Comparison of ENCODE assay signal across 1 cellular context in genomic region chr12:74537707-74538385, GRCh38.
TF ChIP-seq lines count a peak whose summit lies in the region.

TSS of gene ATXN7L3B (plus strand) at chr12:74537835. CDS start at chr12:74538113, 278 bp downstream.

TF ChIP-seq in K562, 482 proteins besides CTCF, POLR2A, EP300 and RAD21 (continued from another document and continues in another):
- TF ChIP-seq NKRF (IDR thresholded peaks at IDR 0.05; ENCODE audit: borderline replicate concordance) (no peak), ZNF655 (CRISPR knock-in tag; IDR thresholded peaks at IDR 0.05) (no peak), HCFC1 (IDR thresholded peaks at IDR 0.05; ENCODE audit: low read depth, low read length) (peak; percentile 14; the same call in 1 of the 2 replicates), CTBP1 (IDR thresholded peaks at IDR 0.05; ENCODE audit: borderline replicate concordance) (peak; percentile 42; the same call in 1 of the 2 replicates), RBM25 (IDR thresholded peaks at IDR 0.05; ENCODE audit: low read depth, low read length, severe bottlenecking) (no peak), ZBTB17 (CRISPR knock-in tag; IDR thresholded peaks at IDR 0.05) (peak; percentile 66; the same call in 1 of the 2 replicates), ZBTB11 (CRISPR knock-in tag; IDR thresholded peaks at IDR 0.05) (no peak), ELF2 (CRISPR knock-in tag; IDR thresholded peaks at IDR 0.05) (peak; percentile 34; the same call in 1 of the 2 replicates), IFI16 (CRISPR knock-in tag; IDR thresholded peaks at IDR 0.05) (no peak), ZNF780A (CRISPR knock-in tag; IDR thresholded peaks at IDR 0.05) (no peak), NUFIP1 (IDR thresholded peaks at IDR 0.05; ENCODE audit: partially characterized antibody) (no peak), MLLT1 (IDR thresholded peaks at IDR 0.05) (peak in 1 of 2 experiments; percentile 72; a peak in 1 of 4 replicates), PRMT5 (CRISPR knock-in tag; IDR thresholded peaks at IDR 0.05) (0 out of 2 replicates have a peak, but pooled peaks have one; percentile 28), HBP1 (CRISPR knock-in tag; IDR thresholded peaks at IDR 0.05) (no peak), ZNF75A (CRISPR knock-in tag; IDR thresholded peaks at IDR 0.05) (no peak), CTCFL (IDR thresholded peaks at IDR 0.05; ENCODE audit: borderline replicate concordance, insufficient read depth, low read depth, low read length, poor library complexity, severe bottlenecking) (no peak), HMG20B (CRISPR knock-in tag; IDR thresholded peaks at IDR 0.05) (no peak), PHF21A (IDR thresholded peaks at IDR 0.05; ENCODE audit: borderline replicate concordance, low read depth) (no peak), CBFA2T3 (IDR thresholded peaks at IDR 0.05) (no peak), MITF (IDR thresholded peaks at IDR 0.05) (no peak), STAT6 (CRISPR knock-in tag; IDR thresholded peaks at IDR 0.05) (no peak), TBP (optimal IDR thresholded peaks at IDR 0.05; ENCODE audit: low read depth, low read length) (peak; percentile 77), ZNF3 (CRISPR knock-in tag; IDR thresholded peaks at IDR 0.05) (no peak), SMARCE1 (IDR thresholded peaks at IDR 0.05) (no peak), ZKSCAN3 (CRISPR knock-in tag; IDR thresholded peaks at IDR 0.05) (no peak), TBL1XR1 (IDR thresholded peaks at IDR 0.05; ENCODE audit: low read length in 2 of 2) (no peak), PRDM10 (IDR thresholded peaks at IDR 0.05; ENCODE audit: partially characterized antibody) (no peak), CBX3 (IDR thresholded peaks at IDR 0.05; ENCODE audit: borderline replicate concordance in 1 of 2, low read length in 2 of 2) (no peak), ZNF77 (CRISPR knock-in tag; IDR thresholded peaks at IDR 0.05) (no peak), TGIF2 (CRISPR knock-in tag; IDR thresholded peaks at IDR 0.05) (no peak), LEF1 (IDR thresholded peaks at IDR 0.05) (no peak), ZNF449 (CRISPR knock-in tag; IDR thresholded peaks at IDR 0.05) (no peak), PRPF4 (IDR thresholded peaks at IDR 0.05; ENCODE audit: insufficient read depth, low read depth, low read length, poor library complexity, severe bottlenecking) (no peak), RHOXF2B (CRISPR knock-in tag; conservative IDR thresholded peaks at IDR 0.05) (no peak)
